ENCODE assay signal across 13 cellular contexts in the genomic region with DNA sequence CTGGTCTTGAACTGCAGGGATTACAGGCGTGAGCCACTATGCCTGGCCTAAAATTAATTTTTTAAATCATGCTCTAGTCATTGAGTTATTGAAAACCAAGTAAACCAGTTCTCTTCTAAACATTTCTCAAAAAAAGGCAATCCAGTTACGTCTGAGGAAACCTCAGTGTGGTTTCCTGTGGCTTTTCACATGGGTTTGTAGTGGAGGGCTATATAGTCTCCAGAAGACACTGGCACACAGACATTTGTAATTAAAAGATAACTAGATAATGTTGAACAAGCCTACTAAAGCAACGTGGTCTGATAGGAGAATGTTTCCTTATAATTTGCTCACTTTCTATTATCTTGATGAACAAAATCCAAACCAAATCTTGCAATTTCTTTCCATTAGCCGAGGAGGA. TPM values are rescaled to one million over a fixed set of nuclear protein-coding genes. Genes with fewer than 3 reads are reported as not detected.
DNase-seq lines count a peak whose midpoint lies in the region; ATAC-seq and TF ChIP-seq lines count a peak whose summit lies in the region.
"Had no signal": no experiment of that assay in that cellular context is flagged by ENCODE, and none has a peak within 500 bp of the region (broad histone marks: within the 10 kb centered on the region; RNA-seq: fewer than 3 reads in every experiment).

No MANE protein-coding gene starts in this region.

- H3K4me3 Mint-ChIP-seq in T-helper 17 cell = peak overlapping the region; percentile 85
- peak overlapping the region; percentile 64 to 80 for H3K4me3 Mint-ChIP-seq in stimulated activated naive CD8-positive, alpha-beta T cell treated with anti-CD3 and anti-CD28 coated beads, Interleukin-15, amount 100 ng/mL, for 72 hours

- no peak overlapping the region for H3K4me3 ChIP-seq in left ventricle myocardium inferior
- H3K4me3 ChIP-seq in right cardiac atrium (ENCODE audit: low read length) = no peak overlapping the region
- H3K4me3 ChIP-seq: heart right ventricle had no signal

- DNase-seq in left ventricle myocardium inferior (no peak), right cardiac atrium (no peak), T-helper 17 cell (no peak), caudate nucleus (lab: John Stamatoyannopoulos, UW) (no peak), putamen (ENCODE audit: low spot score) (no peak), NCI-H2171 (lab: John Stamatoyannopoulos, UW) (no peak), NCI-H1092 (lab: John Stamatoyannopoulos, UW) (no peak)
- peak; percentile 17 to 49 for DNase-seq in stimulated activated naive CD8-positive, alpha-beta T cell treated with anti-CD3 and anti-CD28 coated beads, Interleukin-15, amount 100 ng/mL, for 72 hours
- DNase-seq: heart right ventricle, mammary epithelial cell, PC-3 had no signal

- intact Hi-C loops in left ventricle myocardium inferior (cut with micrococcal nuclease) (no loop called here), right cardiac atrium (cut with DNase I) (loop anchor here in 1 of 4 donors (10.0 kb wide), 1 partner anchor 53 kb away; no protein-coding TSS in a partner anchor)

- H3K27me3 ChIP-seq in left ventricle myocardium inferior (ENCODE audit: low read depth) = no peaks in the 10 kb centered on the region
- no peaks in the 10 kb centered on the region for H3K27me3 ChIP-seq in right cardiac atrium (ENCODE audit: control insufficient read depth, insufficient read depth)
- H3K27me3 ChIP-seq: heart right ventricle had no signal

- peak overlapping the region; percentile 82 for H3K27ac Mint-ChIP-seq in T-helper 17 cell
- peak overlapping the region in 1 of 2 donors; percentile 80 for H3K27ac Mint-ChIP-seq in stimulated activated naive CD8-positive, alpha-beta T cell treated with anti-CD3 and anti-CD28 coated beads, Interleukin-15, amount 100 ng/mL, for 72 hours
- H3K27ac Mint-ChIP-seq: progenitor cell of endocrine pancreas had no signal

- H3K4me1 Mint-ChIP-seq in T-helper 17 cell = peaks cover 33% of the 10 kb centered on the region
- H3K4me1 Mint-ChIP-seq in stimulated activated naive CD8-positive, alpha-beta T cell treated with anti-CD3 and anti-CD28 coated beads, Interleukin-15, amount 100 ng/mL, for 72 hours = peaks cover 48% of the 10 kb centered on the region

- no peaks in the 10 kb centered on the region for H3K9me3 Mint-ChIP-seq in stimulated activated naive CD8-positive, alpha-beta T cell treated with anti-CD3 and anti-CD28 coated beads, Interleukin-15, amount 100 ng/mL, for 72 hours

- no peak for ATAC-seq in right cardiac atrium
- peak; percentile 35 for ATAC-seq in T-helper 17 cell
- peak; percentile 21 for ATAC-seq in stimulated activated naive CD8-positive, alpha-beta T cell treated with anti-CD3 and anti-CD28 coated beads, Interleukin-15, amount 100 ng/mL, for 72 hours
- ATAC-seq: heart right ventricle, PC-3 had no signal

- 58% methylated on average over 4 of the region's 4 CpGs for WGBS in right cardiac atrium

- H3K4me1 ChIP-seq in left ventricle myocardium inferior (peaks cover 34% of the 10 kb centered on the region), right cardiac atrium (ENCODE audit: control insufficient read depth, insufficient read depth, low read length) (no peaks in the 10 kb centered on the region)

- no peak for TF ChIP-seq CTCF in left ventricle myocardium inferior (IDR thresholded peaks at IDR 0.05; ENCODE audit: borderline replicate concordance)

- H3K9me3 ChIP-seq in left ventricle myocardium inferior (replicated peaks) = no peaks in the 10 kb centered on the region
- no peaks in the 10 kb centered on the region for H3K9me3 ChIP-seq in right cardiac atrium (ENCODE audit: control insufficient read depth, low read length)
- H3K9me3 ChIP-seq in T-helper 17 cell (ENCODE audit: control insufficient read depth, low read length, poor library complexity, severe bottlenecking) = no peaks in the 10 kb centered on the region
- H3K9me3 ChIP-seq: heart right ventricle had no signal

- no peaks in the 10 kb centered on the region for H3K36me3 ChIP-seq in left ventricle myocardium inferior
- H3K36me3 ChIP-seq: heart right ventricle had no signal

- no peaks in the 10 kb centered on the region for H3K27me3 Mint-ChIP-seq in T-helper 17 cell
- H3K27me3 Mint-ChIP-seq in stimulated activated naive CD8-positive, alpha-beta T cell treated with anti-CD3 and anti-CD28 coated beads, Interleukin-15, amount 100 ng/mL, for 72 hours = no peaks in the 10 kb centered on the region
- H3K27me3 Mint-ChIP-seq: progenitor cell of endocrine pancreas had no signal

- H3K27ac ChIP-seq in left ventricle myocardium inferior (replicated peaks) = peak overlapping the region; percentile 73
- H3K27ac ChIP-seq in right cardiac atrium (ENCODE audit: low read length) = no peak overlapping the region
- H3K27ac ChIP-seq in caudate nucleus (ENCODE audit: low read depth, low read length) = peak overlapping the region; percentile 66

- no peaks in the 10 kb centered on the region for H3K36me3 Mint-ChIP-seq in T-helper 17 cell (ENCODE audit: low read depth)

RNA-seq across cellular contexts. Expression of gene TOB1, which starts 5.2 kb away (rescaled TPM):
- total RNA-seq in left ventricle myocardium inferior = 101 TPM
- total RNA-seq in right cardiac atrium = 10 to 100 TPM; 51.0 to 73.2 (median 65.0) TPM
- polyA plus RNA-seq in right cardiac atrium = 31.0 TPM
- 100 to 1,000 TPM; 226 to 358 TPM for total RNA-seq in T-helper 17 cell

RNA-seq across cellular contexts. Expression of gene WFIKKN2, which starts 36.0 kb away (rescaled TPM):
- total RNA-seq in left ventricle myocardium inferior (0.25 TPM), right cardiac atrium (1 to 10 TPM in 2 of 4 donors, under 1 TPM in 2; 0.68 to 3.0 (median 1.4) TPM), T-helper 17 cell (not detected)
- 1.1 TPM for polyA plus RNA-seq in right cardiac atrium
- total RNA-seq: mammary epithelial cell, PC-3, progenitor cell of endocrine pancreas had no signal
- polyA plus RNA-seq: BJ, mammary epithelial cell had no signal

Comparison
In these comparisons a context has a peak if more than half of its experiments do, and no peak if none do; other contexts are left out.
1. DNase-seq: peak in stimulated activated naive CD8-positive, alpha-beta T cell treated with anti-CD3 and anti-CD28 coated beads, Interleukin-15, amount 100 ng/mL, for 72 hours (2 of 2); none in left ventricle myocardium inferior (single experiment), right cardiac atrium (0 of 3), T-helper 17 cell (0 of 3), caudate nucleus (0 of 61), putamen (single experiment), NCI-H2171 (single experiment) and NCI-H1092 (single experiment).
2. ATAC-seq: peak in T-helper 17 cell (single experiment) and stimulated activated naive CD8-positive, alpha-beta T cell treated with anti-CD3 and anti-CD28 coated beads, Interleukin-15, amount 100 ng/mL, for 72 hours (single experiment); none in right cardiac atrium (0 of 2).